Comparison of ENCODE assay signal across 17 cellular contexts in genomic region chr2:180195847-180196246, GRCh38.
A peak's percentile ranks its signal among the peaks of the same experiment; 100 is the strongest.
DNase-seq lines count a peak whose midpoint lies in the region; ATAC-seq and TF ChIP-seq lines count a peak whose summit lies in the region.
"Had no signal": no experiment of that assay in that cellular context is flagged by ENCODE, and none has a peak within 500 bp of the region (broad histone marks: within the 10 kb centered on the region; RNA-seq: fewer than 3 reads in every experiment).

No MANE protein-coding gene starts in this region.

- H3K27ac ChIP-seq in mammary epithelial cell (ENCODE audit: insufficient read depth, low read depth, low read length): no peak overlapping the region
- H3K27ac ChIP-seq in breast epithelium: no peak overlapping the region
- no peak overlapping the region for H3K27ac ChIP-seq in coronary artery
- H3K27ac ChIP-seq: BLaER1 treated with 17β-estradiol and CSF1 and Interleukin-3, amounts not matched to agents 10 nM and 100 nM; GM23248 had no signal

- H3K9me3 Mint-ChIP-seq in endothelial cell (ENCODE audit: unreplicated experiment): no peaks in the 10 kb centered on the region
- H3K9me3 Mint-ChIP-seq: HFFc6 had no signal

- no peak overlapping the region for H3K4me3 Mint-ChIP-seq in endothelial cell (ENCODE audit: unreplicated experiment)
- H3K4me3 Mint-ChIP-seq: CD4-positive, CD25-positive, alpha-beta regulatory T cell had no signal

- dilution Hi-C loops in mammary epithelial cell (cut with HindIII; ENCODE audit: low sequenced_read_pairs): no loop called here

- no peaks in the 10 kb centered on the region for H4K20me1 ChIP-seq in mammary epithelial cell (ENCODE audit: insufficient read depth, low read length)
- H4K20me1 ChIP-seq: BLaER1 treated with 17β-estradiol and CSF1 and Interleukin-3, amounts not matched to agents 10 nM and 100 nM had no signal

- H2AFZ ChIP-seq in mammary epithelial cell (ENCODE audit: low read depth, low read length): peak overlapping the region; percentile 30
- H2AFZ ChIP-seq: GM23248 had no signal

- TF ChIP-seq POLR2A in breast epithelium (IDR thresholded peaks at IDR 0.05): no peak

- in situ Hi-C loops in mammary epithelial cell (cut with MboI; ENCODE audit: low sequenced_read_pairs in 2 of 2): no loop called here

- intact Hi-C loops in mammary epithelial cell (cut with micrococcal nuclease) (no loop called here), breast epithelium (cut with DNase I; ENCODE audit: low total_unique reads) (no loop called here)

- no peak for ATAC-seq in HG03457 (IDR thresholded peaks at IDR 0.05; ENCODE audit: unreplicated experiment)

- no TSS peak for BruUV-seq in mammary epithelial cell (replicated peaks; lab: Mats Ljungman, UMichigan)

- no peaks in the 10 kb centered on the region for H3K79me2 ChIP-seq in mammary epithelial cell (ENCODE audit: insufficient read depth, low read length)

- H3K4me3 ChIP-seq in mammary epithelial cell (replicated peaks in 1 of 3; ENCODE audit: insufficient read depth in 1 of 3, low read depth in 2 of 3, low read length in 3 of 3) (no peak overlapping the region), breast epithelium (no peak overlapping the region), coronary artery (no peak overlapping the region)
- H3K4me3 ChIP-seq: BLaER1 treated with 17β-estradiol and CSF1 and Interleukin-3, amounts not matched to agents 10 nM and 100 nM; GM23248 had no signal

- H3K27ac Mint-ChIP-seq in endothelial cell (ENCODE audit: unreplicated experiment): peak overlapping the region; percentile 81
- H3K27ac Mint-ChIP-seq: CD4-positive, CD25-positive, alpha-beta regulatory T cell; HFFc6 had no signal

- H3K36me3 ChIP-seq in mammary epithelial cell (ENCODE audit: insufficient read depth, low read length) (no peaks in the 10 kb centered on the region), breast epithelium (no peaks in the 10 kb centered on the region)
- H3K36me3 ChIP-seq: BLaER1 treated with 17β-estradiol and CSF1 and Interleukin-3, amounts not matched to agents 10 nM and 100 nM had no signal

- H3K9ac ChIP-seq in mammary epithelial cell (ENCODE audit: insufficient read depth, low read length): no peak overlapping the region
- H3K9ac ChIP-seq: BLaER1 treated with 17β-estradiol and CSF1 and Interleukin-3, amounts not matched to agents 10 nM and 100 nM; GM23248 had no signal

- H3K4me2 ChIP-seq in mammary epithelial cell (ENCODE audit: insufficient read depth, low read depth, low read length): no peak overlapping the region

- CTCF ChIA-PET in mammary epithelial cell (lab: Charles Lee; ENCODE audit: low non-redundant PET): no interaction called here

- H3K27me3 ChIP-seq in mammary epithelial cell (ENCODE audit: insufficient read depth, low read length) (no peaks in the 10 kb centered on the region), breast epithelium (no peaks in the 10 kb centered on the region)
- H3K27me3 ChIP-seq: BLaER1 treated with 17β-estradiol and CSF1 and Interleukin-3, amounts not matched to agents 10 nM and 100 nM had no signal

- DNase-seq in mammary epithelial cell (no peak), breast epithelium (ENCODE audit: low spot score in 2 of 2) (no peak), OCI-M1 (lab: John Stamatoyannopoulos, UW) (peak; percentile 49), endothelial cell (ENCODE audit: low spot score) (no peak), coronary artery (ENCODE audit: low spot score) (no peak), Ammon's horn (ENCODE audit: low spot score) (no peak)
- DNase-seq: 8988T; AML-193; CD4-positive, CD25-positive, alpha-beta regulatory T cell; DMS79; HFFc6; IMR-90; KBM-7 had no signal

- TF ChIP-seq CTCF in mammary epithelial cell (conservative IDR thresholded peaks at IDR 0.05 in 1 of 2, IDR thresholded peaks at IDR 0.05 in 1 of 2; ENCODE audit: extremely low read depth in 1 of 2, insufficient read depth in 1 of 2, low read depth in 1 of 2, low read length in 2 of 2) (no peak), breast epithelium (IDR thresholded peaks at IDR 0.05) (no peak), endothelial cell (IDR thresholded peaks at IDR 0.05; ENCODE audit: unreplicated experiment) (no peak), coronary artery (IDR thresholded peaks at IDR 0.05) (no peak)

- H3K36me3 Mint-ChIP-seq in endothelial cell (ENCODE audit: low read depth, unreplicated experiment): no peaks in the 10 kb centered on the region
- H3K36me3 Mint-ChIP-seq: CD4-positive, CD25-positive, alpha-beta regulatory T cell had no signal

- H3K4me1 ChIP-seq in mammary epithelial cell (ENCODE audit: insufficient read depth, low read length) (no peaks in the 10 kb centered on the region), breast epithelium (no peaks in the 10 kb centered on the region)
- H3K4me1 ChIP-seq: BLaER1 treated with 17β-estradiol and CSF1 and Interleukin-3, amounts not matched to agents 10 nM and 100 nM had no signal

- H3K27me3 Mint-ChIP-seq in endothelial cell (ENCODE audit: unreplicated experiment): no peaks in the 10 kb centered on the region
- H3K27me3 Mint-ChIP-seq: CD4-positive, CD25-positive, alpha-beta regulatory T cell had no signal

- H3K9me3 ChIP-seq in mammary epithelial cell (replicated peaks; ENCODE audit: insufficient read depth, low read length) (no peaks in the 10 kb centered on the region), breast epithelium (no peaks in the 10 kb centered on the region)
- H3K9me3 ChIP-seq: BLaER1 treated with 17β-estradiol and CSF1 and Interleukin-3, amounts not matched to agents 10 nM and 100 nM; HAP-1 had no signal

- peaks cover 6% of the 10 kb centered on the region for H3K4me1 Mint-ChIP-seq in endothelial cell (ENCODE audit: unreplicated experiment)
